In genomic region chr15:46034755-46035154, GRCh38 we compare ENCODE assay signal across 27 cellular contexts.
"Had no signal": no experiment of that assay in that cellular context is flagged by ENCODE, and none has a peak within 500 bp of the region (broad histone marks: within the 10 kb centered on the region; RNA-seq: fewer than 3 reads in every experiment).

No MANE protein-coding gene starts in this region.

- H3K4me3 Mint-ChIP-seq: activated CD8-positive, alpha-beta T cell treated with anti-CD3 and anti-CD28 coated beads, Interleukin-2, amount 10 ng/mL, durations not matched to agents 7 days and 5 days; activated naive CD4-positive, alpha-beta T cell treated with anti-CD3 and anti-CD28 coated beads, Interleukin-2, amount 50 U/mL, for 24 hours; activated T-helper 1 cell treated with anti-CD3 and anti-CD28 coated beads, Interleukin-12 subunit alpha, Interleukin-12 subunit beta, Interleukin-2, Interleukin-4 antibody, amounts not matched to agents 30 ng/mL and 10 ng/mL and 1 ng/mL, durations not matched to agents 14 hours and 24 hours and 36 hours; central memory CD8-positive, alpha-beta T cell; T-helper 1 cell treated with Interleukin-12 subunit alpha and Interleukin-12 subunit beta and Interleukin-4 antibody, amounts not matched to agents 30 μg/mL and 1 μg/mL, for 36 hours; WTC11 had no signal

- H3K4me3 ChIP-seq: MG63, Peyer's patch had no signal

- H3K27ac ChIP-seq: Peyer's patch, RWPE1 had no signal

- H3K27me3 ChIP-seq: MG63, Peyer's patch had no signal

- ATAC-seq: activated CD8-positive, alpha-beta T cell treated with anti-CD3 and anti-CD28 coated beads, Interleukin-2, amount 10 ng/mL, durations not matched to agents 7 days and 5 days; WTC11 had no signal

- H3K36me3 ChIP-seq: MG63, Peyer's patch had no signal

- H3K27ac Mint-ChIP-seq: activated CD8-positive, alpha-beta T cell treated with anti-CD3 and anti-CD28 coated beads, Interleukin-2, amount 10 ng/mL, durations not matched to agents 7 days and 5 days; activated naive CD4-positive, alpha-beta T cell treated with anti-CD3 and anti-CD28 coated beads, Interleukin-2, amount 50 U/mL, for 24 hours; activated T-helper 1 cell treated with anti-CD3 and anti-CD28 coated beads, Interleukin-12 subunit alpha, Interleukin-12 subunit beta, Interleukin-2, Interleukin-4 antibody, amounts not matched to agents 30 ng/mL and 10 ng/mL and 1 ng/mL, durations not matched to agents 14 hours and 24 hours and 36 hours; T-helper 1 cell treated with Interleukin-12 subunit alpha and Interleukin-12 subunit beta and Interleukin-4 antibody, amounts not matched to agents 30 μg/mL and 1 μg/mL, for 36 hours; WTC11 had no signal

- H3K4me1 Mint-ChIP-seq: activated naive CD4-positive, alpha-beta T cell treated with anti-CD3 and anti-CD28 coated beads, Interleukin-2, amount 50 U/mL, for 24 hours; central memory CD8-positive, alpha-beta T cell; WTC11 had no signal

- H3K9me3 ChIP-seq: MG63, Peyer's patch had no signal

- H3K36me3 Mint-ChIP-seq: activated naive CD4-positive, alpha-beta T cell treated with anti-CD3 and anti-CD28 coated beads, Interleukin-2, amount 50 U/mL, for 24 hours; WTC11 had no signal

- H3K4me1 ChIP-seq: Peyer's patch had no signal

- DNase-seq: activated CD4-positive, alpha-beta T cell treated with anti-CD3 and anti-CD28 coated beads for 48 hours; activated CD4-positive, alpha-beta T cell treated with anti-CD3 and anti-CD28 coated beads, Interleukin-2, amount 50 U/mL, for 4 hours; activated CD4-positive, CD25-positive, alpha-beta regulatory T cell treated with anti-CD3 and anti-CD28 coated beads, Interleukin-2, amount 50 U/mL, for 72 hours; activated CD8-positive, alpha-beta memory T cell treated with anti-CD3 and anti-CD28 coated beads, Interleukin-2, amount 50 U/mL, for 48 hours; activated CD8-positive, alpha-beta T cell treated with anti-CD3 and anti-CD28 coated beads, Interleukin-2, amount 10 ng/mL, durations not matched to agents 7 days and 5 days; activated effector memory CD4-positive, alpha-beta T cell treated with Interleukin-2 at 50 U/mL for 16 hours; activated naive CD4-positive, alpha-beta T cell; activated T-cell treated with anti-CD3 and anti-CD28 coated beads, Interleukin-2, amount 50 U/mL, for 1 hour; aorta; KBM-7; MG63; MV-4-11; NCI-H1092 treated with DMSO at 0.1 percent for 48 hours; NCI-H1417 treated with DMSO at 0.1 percent for 48 hours; NCI-H1694; NCI-H2029 treated with DMSO at 0.1 percent for 48 hours; NCI-H510A treated with DMSO at 0.1 percent for 48 hours; NCI-H69; NK-92 treated with Interleukin-12 subunit alpha and Interleukin-12 subunit beta, amount 100 ng/mL, for 24 hours; Peyer's patch; SHP77 treated with DMSO at 0.1 percent for 48 hours had no signal

- H3K27me3 Mint-ChIP-seq: central memory CD8-positive, alpha-beta T cell had no signal

- H3K9me3 Mint-ChIP-seq: activated T-helper 1 cell treated with anti-CD3 and anti-CD28 coated beads, Interleukin-12 subunit alpha, Interleukin-12 subunit beta, Interleukin-2, Interleukin-4 antibody, amounts not matched to agents 30 ng/mL and 10 ng/mL and 1 ng/mL, durations not matched to agents 14 hours and 24 hours and 36 hours had no signal
